ENCODE assay signal across 21 cellular contexts in genomic region chr17:72700226-72700625, GRCh38.
DNase-seq lines count a peak whose midpoint lies in the region; ATAC-seq and TF ChIP-seq lines count a peak whose summit lies in the region.
"Had no signal": no experiment of that assay in that cellular context is flagged by ENCODE, and none has a peak within 500 bp of the region (broad histone marks: within the 10 kb centered on the region; RNA-seq: fewer than 3 reads in every experiment).

No MANE protein-coding gene starts in this region.

- DNase-seq in AG10803 (ENCODE audit: low read depth) (peak; percentile 31), PC-3 (no peak), fibroblast of gingiva (ENCODE audit: low read depth) (peak; percentile 23), thyroid gland (no peak), NCI-H510A (lab: John Stamatoyannopoulos, UW) (no peak)
- DNase-seq in stimulated activated naive B cell treated with anti-CD40 and anti-IgM and Interleukin-4, amounts not matched to agents 10 μg/mL and 1 μg/mL and 100 μg/mL, for 72 hours = no peak
- DNase-seq in activated naive CD4-positive, alpha-beta T cell (lab: John Stamatoyannopoulos, UW) = no peak
- DNase-seq: Caco-2; CD8-positive, alpha-beta T cell; DMS 273 treated with DMSO at 0.1 percent for 48 hours; DMS79 treated with DMSO at 0.1 percent for 48 hours; GF-D8; H7; KBM-7; NCI-H2029; NCI-H526; SHP77 treated with DMSO at 0.1 percent for 48 hours had no signal

- no peaks in the 10 kb centered on the region for H3K79me2 ChIP-seq in PC-3 (ENCODE audit: low read length)

- no peak for TF ChIP-seq CTCF in AG10803 (conservative IDR thresholded peaks at IDR 0.05; ENCODE audit: low read length)
- TF ChIP-seq CTCF in PC-3 (conservative IDR thresholded peaks at IDR 0.05; ENCODE audit: low read depth, low read length) = no peak
- TF ChIP-seq CTCF in thyroid gland (IDR thresholded peaks at IDR 0.05) = no peak

- no peaks in the 10 kb centered on the region for H3F3A ChIP-seq in PC-3 (ENCODE audit: low read length, unreplicated experiment)

- peaks cover 0 to 6% of the 10 kb centered on the region in 2 donors for H3K4me1 Mint-ChIP-seq in stimulated activated naive B cell treated with anti-CD40 and anti-IgM and Interleukin-4, amounts not matched to agents 10 μg/mL and 1 μg/mL and 100 μg/mL, for 72 hours
- H3K4me1 Mint-ChIP-seq: B cell had no signal

- no peaks in the 10 kb centered on the region for H4K20me1 ChIP-seq in PC-3 (ENCODE audit: low read length)

- WGBS in thyroid gland, 2 donors = 96 to 98% methylated on average over 3 of the region's 3 CpGs

- BruUV-seq in PC-3 (replicated peaks; lab: Mats Ljungman, UMichigan) = no TSS peak

- H3K36me3 ChIP-seq in PC-3 (ENCODE audit: low read depth, low read length) = no peaks in the 10 kb centered on the region
- no peaks in the 10 kb centered on the region for H3K36me3 ChIP-seq in thyroid gland
- H3K36me3 ChIP-seq: MG63 had no signal

- H3K4me1 ChIP-seq in PC-3 (ENCODE audit: insufficient read depth, low read length) (peaks cover 55% of the 10 kb centered on the region), thyroid gland (no peaks in the 10 kb centered on the region)
- H3K4me1 ChIP-seq: Caco-2 had no signal

- no peak overlapping the region for H2AFZ ChIP-seq in PC-3 (ENCODE audit: low read length)

- H3K27ac ChIP-seq in PC-3 (ENCODE audit: low read length) = peak overlapping the region; percentile 91
- H3K27ac ChIP-seq in thyroid gland = no peak overlapping the region
- H3K27ac ChIP-seq: C4-2B had no signal

- peak overlapping the region; percentile 14 for H3K27ac Mint-ChIP-seq in stimulated activated naive B cell treated with anti-CD40 and anti-IgM and Interleukin-4, amounts not matched to agents 10 μg/mL and 1 μg/mL and 100 μg/mL, for 72 hours
- H3K27ac Mint-ChIP-seq: B cell; CD8-positive, alpha-beta T cell had no signal

- POLR2A ChIA-PET in PC-3 (lab: Charles Lee; ENCODE audit: unreplicated experiment) = interaction anchor here (0.6 kb wide), 1 partner anchor 32 kb away, joined by 7 read pairs; no protein-coding TSS in a partner anchor

- intact Hi-C loops in PC-3 (cut with micrococcal nuclease) (no loop called here), thyroid gland (cut with DNase I) (no loop called here)

- no peak for TF ChIP-seq POLR2A in thyroid gland (IDR thresholded peaks at IDR 0.05)

- H3K27me3 ChIP-seq in PC-3 (ENCODE audit: low read length) (no peaks in the 10 kb centered on the region), thyroid gland (no peaks in the 10 kb centered on the region)
- H3K27me3 ChIP-seq: MG63 had no signal

- H3K4me3 ChIP-seq in AG10803 (ENCODE audit: low read length) (no peak overlapping the region), PC-3 (ENCODE audit: low read length) (no peak overlapping the region), thyroid gland (replicated peaks in 1 of 3) (no peak overlapping the region)
- H3K4me3 ChIP-seq: MG63 had no signal

- H3K9me3 Mint-ChIP-seq in stimulated activated naive B cell treated with anti-CD40 and anti-IgM and Interleukin-4, amounts not matched to agents 10 μg/mL and 1 μg/mL and 100 μg/mL, for 72 hours = peaks cover 14 to 17% of the 10 kb centered on the region in 2 donors
- H3K9me3 Mint-ChIP-seq: CD8-positive, alpha-beta T cell; HFFc6 had no signal

- CTCF ChIA-PET in PC-3 (lab: Charles Lee) = interaction anchor here (1.0 kb wide), 1 partner anchor 139 kb away, joined by 3 read pairs; no protein-coding TSS in a partner anchor

- no peaks in the 10 kb centered on the region for H3K9me2 ChIP-seq in PC-3 (replicated peaks; ENCODE audit: low read length)

- H3K27me3 Mint-ChIP-seq in stimulated activated naive B cell treated with anti-CD40 and anti-IgM and Interleukin-4, amounts not matched to agents 10 μg/mL and 1 μg/mL and 100 μg/mL, for 72 hours = no peaks in the 10 kb centered on the region
- H3K27me3 Mint-ChIP-seq: B cell had no signal

- ATAC-seq in PC-3 = no peak
- no peak for ATAC-seq in stimulated activated naive B cell treated with anti-CD40 and anti-IgM and Interleukin-4, amounts not matched to agents 10 μg/mL and 1 μg/mL and 100 μg/mL, for 72 hours (replicated peaks)
- ATAC-seq: CD8-positive, alpha-beta T cell had no signal

- H3K4me3 Mint-ChIP-seq in stimulated activated naive B cell treated with anti-CD40 and anti-IgM and Interleukin-4, amounts not matched to agents 10 μg/mL and 1 μg/mL and 100 μg/mL, for 72 hours = no peak overlapping the region
- H3K4me3 Mint-ChIP-seq: B cell; CD8-positive, alpha-beta T cell; HFFc6 had no signal

- no peaks in the 10 kb centered on the region for H3K9me3 ChIP-seq in PC-3 (ENCODE audit: low read length)
- H3K9me3 ChIP-seq in thyroid gland = no peaks in the 10 kb centered on the region
- H3K9me3 ChIP-seq: Caco-2, MG63 had no signal

- H3K4me2 ChIP-seq in PC-3 (ENCODE audit: low read length) = peak overlapping the region; percentile 41

- H3K9ac ChIP-seq in PC-3 (ENCODE audit: low read length) = peak overlapping the region; percentile 67

- H3K36me3 Mint-ChIP-seq in stimulated activated naive B cell treated with anti-CD40 and anti-IgM and Interleukin-4, amounts not matched to agents 10 μg/mL and 1 μg/mL and 100 μg/mL, for 72 hours = peaks cover 31 to 41% of the 10 kb centered on the region in 2 donors
- H3K36me3 Mint-ChIP-seq: CD8-positive, alpha-beta T cell had no signal

Comparison
In these comparisons a context has a peak if more than half of its experiments do, and no peak if none do; other contexts are left out.
1. DNase-seq: peak in AG10803 (single experiment) and fibroblast of gingiva (single experiment); none in PC-3 (single experiment), stimulated activated naive B cell treated with anti-CD40 and anti-IgM and Interleukin-4, amounts not matched to agents 10 μg/mL and 1 μg/mL and 100 μg/mL, for 72 hours (single experiment), thyroid gland (0 of 2), NCI-H510A (single experiment) and activated naive CD4-positive, alpha-beta T cell (0 of 4).